ENCODE assay signal across 9 cellular contexts in genomic region chr5:127028822-127029457, GRCh38. TPM values are rescaled to one million over a fixed set of nuclear protein-coding genes. Genes with fewer than 3 reads are reported as not detected.
DNase-seq lines count a peak whose midpoint lies in the region; ATAC-seq, FAIRE-seq and TF ChIP-seq lines count a peak whose summit lies in the region.
"Had no signal": no experiment of that assay in that cellular context is flagged by ENCODE, and none has a peak within 500 bp of the region (broad histone marks: within the 10 kb centered on the region; RNA-seq: fewer than 3 reads in every experiment).

No MANE protein-coding gene starts in this region.

- no peak overlapping the region for H3K14ac ChIP-seq in mesenchymal stem cell (ENCODE audit: low read length in 2 of 2)

- peaks cover 4% of the 10 kb centered on the region for H4K20me1 ChIP-seq in astrocyte (ENCODE audit: insufficient read depth, low read length)

- peaks cover 14% of the 10 kb centered on the region for H3K4me1 Mint-ChIP-seq in astrocyte (ENCODE audit: low read depth, unreplicated experiment)

- H3K79me1 ChIP-seq in mesenchymal stem cell (replicated peaks; ENCODE audit: low read length, poor library complexity, severe bottlenecking): peaks cover 4% of the 10 kb centered on the region

- no peaks in the 10 kb centered on the region for H3K36me3 ChIP-seq in astrocyte (ENCODE audit: insufficient read depth, low read length)
- no peaks in the 10 kb centered on the region for H3K36me3 ChIP-seq in mesenchymal stem cell (ENCODE audit: control insufficient read depth in 1 of 2, insufficient read depth in 2 of 2, low read depth in 1 of 2, low read length in 2 of 2)
- H3K36me3 ChIP-seq: SJSA1 had no signal

- H3K4me1 ChIP-seq in astrocyte (ENCODE audit: insufficient read depth, low read length) (no peaks in the 10 kb centered on the region), mesenchymal stem cell (ENCODE audit: control insufficient read depth, insufficient read depth, low read depth, low read length) (peaks cover 11% of the 10 kb centered on the region)

- H2AFZ ChIP-seq in astrocyte (ENCODE audit: low read depth, low read length) (no peak overlapping the region), mesenchymal stem cell (ENCODE audit: low read depth, low read length) (no peak overlapping the region)

- no peak overlapping the region for H3K18ac ChIP-seq in mesenchymal stem cell (ENCODE audit: low read depth in 1 of 2, low read length in 2 of 2)

- H3K4ac ChIP-seq in mesenchymal stem cell (ENCODE audit: low read depth in 1 of 2, low read length in 2 of 2): no peak overlapping the region

- no peaks in the 10 kb centered on the region for H3K9me3 Mint-ChIP-seq in astrocyte (ENCODE audit: unreplicated experiment)

- no peak overlapping the region for H4K91ac ChIP-seq in mesenchymal stem cell (ENCODE audit: low read length)

- no peaks in the 10 kb centered on the region for H3K27me3 ChIP-seq in astrocyte (ENCODE audit: insufficient read depth, low read length)
- peaks cover 0 to 12% of the 10 kb centered on the region in 2 experiments for H3K27me3 ChIP-seq in mesenchymal stem cell (ENCODE audit: control insufficient read depth in 1 of 2, insufficient read depth in 1 of 2, low read length in 2 of 2)

- H3K27me3 Mint-ChIP-seq in astrocyte (ENCODE audit: low read depth, unreplicated experiment): peaks cover 12% of the 10 kb centered on the region

- H4K8ac ChIP-seq in mesenchymal stem cell (ENCODE audit: low read length): no peak overlapping the region

- H3K4me3 Mint-ChIP-seq in astrocyte (ENCODE audit: unreplicated experiment): peak overlapping the region; percentile 90

- no peak for ATAC-seq in HG03469 (IDR thresholded peaks at IDR 0.05; ENCODE audit: unreplicated experiment)
- ATAC-seq in HG03457 (IDR thresholded peaks at IDR 0.05; ENCODE audit: unreplicated experiment): no peak

- H3K9me3 ChIP-seq in astrocyte (ENCODE audit: insufficient read depth, low read depth, low read length) (no peaks in the 10 kb centered on the region), mesenchymal stem cell (ENCODE audit: control insufficient read depth, low read length) (no peaks in the 10 kb centered on the region)

- no peak for FAIRE-seq in astrocyte (lab: Jason Lieb, UNC)

- POLR2A ChIA-PET in GM10248 (lab: Yijun Ruan, JAX): interaction anchor here (1.1 kb wide), 1 partner anchor 251 kb away, joined by 4 read pairs; no protein-coding TSS in a partner anchor

- no peak overlapping the region for H2AK5ac ChIP-seq in mesenchymal stem cell (ENCODE audit: low read length, severe bottlenecking)

- H3K27ac Mint-ChIP-seq in astrocyte (ENCODE audit: unreplicated experiment): no peak overlapping the region

- H2BK120ac ChIP-seq in mesenchymal stem cell (ENCODE audit: low read depth, low read length): no peak overlapping the region

- H2BK12ac ChIP-seq in mesenchymal stem cell (ENCODE audit: low read length in 2 of 2): no peak overlapping the region

- no peaks in the 10 kb centered on the region for H3K36me3 Mint-ChIP-seq in astrocyte (ENCODE audit: low read depth, unreplicated experiment)

- H3K9ac ChIP-seq in astrocyte (ENCODE audit: low read length): peak overlapping the region; percentile 13
- H3K9ac ChIP-seq in mesenchymal stem cell (ENCODE audit: low read length): peak overlapping the region; percentile 83

- no peak overlapping the region for H3K23ac ChIP-seq in mesenchymal stem cell (ENCODE audit: low read length in 2 of 2)

- H3K79me2 ChIP-seq in astrocyte (ENCODE audit: insufficient read depth, low read length): no peaks in the 10 kb centered on the region

- WGBS in mesenchymal stem cell: 49% methylated on average over 12 of the region's 12 CpGs

- no peak overlapping the region for H3K27ac ChIP-seq in astrocyte (ENCODE audit: low read depth, low read length)
- peak overlapping the region; percentile 9 for H3K27ac ChIP-seq in mesenchymal stem cell (ENCODE audit: low read length, poor library complexity, severe bottlenecking)
- H3K27ac ChIP-seq: SJSA1 had no signal

- H3K4me3 ChIP-seq in astrocyte (ENCODE audit: insufficient read depth, low read depth, low read length) (peak overlapping the region; percentile 84), mesenchymal stem cell (ENCODE audit: insufficient read depth in 1 of 2, low read depth in 1 of 2, low read length in 2 of 2) (peak overlapping the region in 1 of 2 experiments; percentile 92)

- CTCF ChIA-PET in GM10248 (lab: Yijun Ruan, JAX): interaction anchor here (0.9 to 5.2 kb wide), 12 partner anchors 9 to 419 kb away, joined by 3 to 32 read pairs (median 4); no protein-coding TSS in a partner anchor

- no peak overlapping the region for H2BK15ac ChIP-seq in mesenchymal stem cell (ENCODE audit: low read depth, poor library complexity, severe bottlenecking)

- peak; percentile 5; the same call in 1 of the 2 replicates for TF ChIP-seq CTCF in GM12874 (IDR thresholded peaks at IDR 0.05; ENCODE audit: insufficient read depth, low read depth, low read length)
- no peak for TF ChIP-seq CTCF in astrocyte (IDR thresholded peaks at IDR 0.05; ENCODE audit: insufficient read depth, low read depth, low read length)
- no peak for TF ChIP-seq CTCF in GM10248 (IDR thresholded peaks at IDR 0.05; ENCODE audit: control extremely low read depth, extremely low read depth, low read depth, missing control alignments)

- H2BK5ac ChIP-seq in mesenchymal stem cell (ENCODE audit: low read depth, low read length, poor library complexity, severe bottlenecking): no peak overlapping the region

- peak overlapping the region; percentile 88 for H3K4me2 ChIP-seq in astrocyte (ENCODE audit: low read length)
- peak overlapping the region; percentile 95 for H3K4me2 ChIP-seq in mesenchymal stem cell (ENCODE audit: low read length, poor library complexity, severe bottlenecking)

- DNase-seq in NCI-H1092 treated with DMSO at 0.1 percent for 48 hours (lab: John Stamatoyannopoulos, UW): peak; percentile 21
- DNase-seq in astrocyte (ENCODE audit: low read depth): no peak
- peak; percentile 43 for DNase-seq in mesenchymal stem cell
- DNase-seq in AG08395 (ENCODE audit: low spot score): no peak
- no peak for DNase-seq in GM10248 (ENCODE audit: extremely low spot score)

RNA-seq across cellular contexts. Expression of gene MARCHF3, which starts 1.4 kb away (rescaled TPM):
- 16.5 and 16.6 TPM in 2 replicates for total RNA-seq in astrocyte
- 1.3 TPM for polyA plus RNA-seq in mesenchymal stem cell (2013, experiment 1 of 2)
- 1.5 TPM for polyA plus RNA-seq in mesenchymal stem cell (2013, experiment 2 of 2)

RNA-seq across cellular contexts. Expression of gene C5orf63, which starts 44.4 kb away (rescaled TPM):
- total RNA-seq in astrocyte: 0.36 and 1.6 TPM in 2 replicates
- not detected for polyA plus RNA-seq in mesenchymal stem cell (2013, experiment 1 of 2)
- polyA plus RNA-seq in mesenchymal stem cell (2013, experiment 2 of 2): not detected

Comparison
In these comparisons a context has a peak if more than half of its experiments do, and no peak if none do; other contexts are left out.
1. DNase-seq: peak in NCI-H1092 treated with DMSO at 0.1 percent for 48 hours (single experiment) and mesenchymal stem cell (single experiment); none in astrocyte (single experiment), AG08395 (single experiment) and GM10248 (single experiment).